In genomic region chr2:207143131-207143473, GRCh38 we compare ENCODE assay signal across 8 cellular contexts. TPM values are rescaled to one million over a fixed set of nuclear protein-coding genes. Genes with fewer than 3 reads are reported as not detected.
DNase-seq lines count a peak whose midpoint lies in the region; ATAC-seq and TF ChIP-seq lines count a peak whose summit lies in the region.

No MANE protein-coding gene starts in this region.

- H3F3A ChIP-seq in GM23248 (ENCODE audit: insufficient read depth) (peaks cover 72% of the 10 kb centered on the region), PC-3 (ENCODE audit: low read length, unreplicated experiment) (no peaks in the 10 kb centered on the region)

- H3K9ac ChIP-seq in GM23248 (peak overlapping the region; percentile 69), PC-3 (ENCODE audit: low read length) (no peak overlapping the region)

- peaks cover 26% of the 10 kb centered on the region for H3K9me3 Mint-ChIP-seq in glutamatergic neuron (ENCODE audit: unreplicated experiment)

- peaks cover 63% of the 10 kb centered on the region for H3K4me1 ChIP-seq in GM23248 (ENCODE audit: insufficient read depth)
- peaks cover 3% of the 10 kb centered on the region; the same call in 1 of the 2 replicates for H3K4me1 ChIP-seq in PC-3 (ENCODE audit: insufficient read depth, low read length)

- peaks cover 91% of the 10 kb centered on the region for H3K4me1 Mint-ChIP-seq in glutamatergic neuron (ENCODE audit: low read depth, unreplicated experiment)

- ATAC-seq in PC-3 (no peak), HG03280 (IDR thresholded peaks at IDR 0.05; ENCODE audit: unreplicated experiment) (no peak)

- H3K4me3 ChIP-seq in GM23248 (peak overlapping the region; percentile 63), skin epidermis (no peak overlapping the region), PC-3 (ENCODE audit: low read length) (no peak overlapping the region)

- 5 to 13% methylated on average over 2 of the region's 2 CpGs for WGBS in GM23248 (ENCODE audit: low coverage in 1 of 2, low lambda C conversion rate in 2 of 2, missing lambda C conversion rate in 2 of 2), 2 experiments

- intact Hi-C loops in PC-3 (cut with micrococcal nuclease): no loop called here

- peak overlapping the region; percentile 86 for H3K27ac Mint-ChIP-seq in glutamatergic neuron (ENCODE audit: unreplicated experiment)

- H3K9me2 ChIP-seq in GM23248 (ENCODE audit: insufficient read depth): no peaks in the 10 kb centered on the region
- H3K9me2 ChIP-seq in PC-3 (replicated peaks; ENCODE audit: low read length): no peaks in the 10 kb centered on the region

- H3K27me3 Mint-ChIP-seq in glutamatergic neuron (ENCODE audit: unreplicated experiment): peaks cover 15% of the 10 kb centered on the region

- H3K36me3 ChIP-seq in GM23248 (ENCODE audit: low read depth) (peaks cover 28% of the 10 kb centered on the region), PC-3 (ENCODE audit: low read depth, low read length) (no peaks in the 10 kb centered on the region)

- peaks cover 9% of the 10 kb centered on the region; the same call in 1 of the 2 replicates for H4K20me1 ChIP-seq in GM23248 (ENCODE audit: insufficient read depth)
- H4K20me1 ChIP-seq in PC-3 (ENCODE audit: low read length): no peaks in the 10 kb centered on the region

- DNase-seq in GM23248 (no peak), SKM-1 (lab: John Stamatoyannopoulos, UW; ENCODE audit: unreplicated experiment) (peak; percentile 82), glutamatergic neuron (no peak), PC-3 (no peak), glomerular visceral epithelial cell (ENCODE audit: extremely low spot score) (no peak), kidney tubule cell (ENCODE audit: low spot score) (no peak)

- POLR2A ChIA-PET in PC-3 (lab: Charles Lee; ENCODE audit: unreplicated experiment): no interaction called here

- CTCF ChIA-PET in PC-3 (lab: Charles Lee): no interaction called here

- peaks cover 100% of the 10 kb centered on the region for H3K79me2 ChIP-seq in GM23248 (ENCODE audit: insufficient read depth)
- no peaks in the 10 kb centered on the region for H3K79me2 ChIP-seq in PC-3 (ENCODE audit: low read length)

- peak overlapping the region; percentile 88 for H3K4me3 Mint-ChIP-seq in glutamatergic neuron (ENCODE audit: unreplicated experiment)

- no TSS peak for BruUV-seq in PC-3 (replicated peaks; lab: Mats Ljungman, UMichigan)

- H3K27me3 ChIP-seq in GM23248 (replicated peaks; ENCODE audit: insufficient read depth) (no peaks in the 10 kb centered on the region), PC-3 (ENCODE audit: low read length) (no peaks in the 10 kb centered on the region)

- H3K36me3 Mint-ChIP-seq in glutamatergic neuron (ENCODE audit: unreplicated experiment): no peaks in the 10 kb centered on the region

- H3K9me3 ChIP-seq in GM23248 (ENCODE audit: low read depth): no peaks in the 10 kb centered on the region
- H3K9me3 ChIP-seq in PC-3 (ENCODE audit: low read length): no peaks in the 10 kb centered on the region

- TF ChIP-seq CTCF in glutamatergic neuron (IDR thresholded peaks at IDR 0.05; ENCODE audit: partially characterized antibody, unreplicated experiment) (no peak), PC-3 (conservative IDR thresholded peaks at IDR 0.05; ENCODE audit: low read depth, low read length) (no peak)

- H3K27ac ChIP-seq in GM23248: peak overlapping the region; percentile 79
- peak overlapping the region in 19 of 21 experiments; percentile 41 to 85 (median 76) for H3K27ac ChIP-seq in skin epidermis
- H3K27ac ChIP-seq in PC-3 (ENCODE audit: low read length): no peak overlapping the region

- in situ Hi-C loops in GM23248 (cut with MboI): no loop called here

- H2AFZ ChIP-seq in GM23248 (no peak overlapping the region), PC-3 (ENCODE audit: low read length) (no peak overlapping the region)

- peak overlapping the region; percentile 73 for H3K4me2 ChIP-seq in GM23248 (ENCODE audit: unreplicated experiment)
- H3K4me2 ChIP-seq in PC-3 (ENCODE audit: low read length): no peak overlapping the region

RNA-seq across cellular contexts. Expression of gene KLF7, which starts 22.6 kb away (rescaled TPM):
- total RNA-seq in GM23248 (2014; rRNA removed; shearing (Covaris generic)): 22.5 and 43.0 TPM in 2 replicates
- 35.8 and 39.4 TPM in 2 replicates for polyA plus RNA-seq in GM23248 (2016; fragmentation: Nextera tagmentation; extraction: Ambion mirVana)
- 323 TPM for total RNA-seq in glutamatergic neuron (ENCODE audit: unreplicated experiment)
- total RNA-seq in PC-3 (2014; rRNA removed): 4.0 and 5.6 TPM in 2 replicates
